2 cellular contexts compared by ENCODE assay signal in the genomic region with DNA sequence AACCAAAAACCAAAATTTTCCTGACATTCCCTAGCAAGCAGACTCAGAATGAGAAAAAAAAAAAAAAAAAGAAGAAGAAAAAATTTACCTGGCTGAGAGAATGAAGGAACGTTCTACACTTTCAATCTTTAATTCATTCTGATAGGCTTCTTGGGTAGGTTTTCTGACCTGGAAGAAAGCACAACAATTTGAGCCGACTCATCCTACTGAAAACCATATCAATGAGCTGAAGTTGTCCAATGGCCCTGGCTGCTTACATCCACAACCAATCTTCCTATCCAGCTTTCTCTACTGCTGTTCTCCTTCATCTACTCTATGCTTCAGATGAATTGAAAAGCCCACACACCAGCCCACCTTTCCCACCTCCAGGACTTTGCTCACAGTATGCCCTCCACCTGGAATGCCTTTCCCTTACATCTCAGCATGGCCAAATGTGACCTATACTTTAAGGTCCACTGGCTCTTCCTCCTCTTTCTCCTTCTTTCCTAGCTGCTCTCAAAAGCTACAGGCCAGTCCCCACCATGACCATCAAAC.
TF ChIP-seq lines count a peak whose summit lies in the region.

No MANE protein-coding gene starts in this region.

TF ChIP-seq in IMR-90, 13 proteins besides CTCF, POLR2A, EP300 and RAD21:
- TF ChIP-seq, protein P1, sequence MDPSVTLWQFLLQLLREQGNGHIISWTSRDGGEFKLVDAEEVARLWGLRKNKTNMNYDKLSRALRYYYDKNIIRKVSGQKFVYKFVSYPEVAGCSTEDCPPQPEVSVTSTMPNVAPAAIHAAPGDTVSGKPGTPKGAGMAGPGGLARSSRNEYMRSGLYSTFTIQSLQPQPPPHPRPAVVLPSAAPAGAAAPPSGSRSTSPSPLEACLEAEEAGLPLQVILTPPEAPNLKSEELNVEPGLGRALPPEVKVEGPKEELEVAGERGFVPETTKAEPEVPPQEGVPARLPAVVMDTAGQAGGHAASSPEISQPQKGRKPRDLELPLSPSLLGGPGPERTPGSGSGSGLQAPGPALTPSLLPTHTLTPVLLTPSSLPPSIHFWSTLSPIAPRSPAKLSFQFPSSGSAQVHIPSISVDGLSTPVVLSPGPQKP (IDR thresholded peaks at IDR 0.05; ENCODE audit: borderline replicate concordance, low read depth, low read length) = no peak
- TF ChIP-seq CEBPB (IDR thresholded peaks at IDR 0.05; ENCODE audit: low read depth, low read length) (no peak), MAFK (IDR thresholded peaks at IDR 0.05; ENCODE audit: low read depth, low read length) (no peak), MAZ (IDR thresholded peaks at IDR 0.05; ENCODE audit: borderline replicate concordance, low read depth, low read length) (no peak), NFE2L2 (IDR thresholded peaks at IDR 0.05; ENCODE audit: low read depth, low read length) (no peak), FOS (IDR thresholded peaks at IDR 0.05; ENCODE audit: low read depth, low read length) (no peak), RFX5 (IDR thresholded peaks at IDR 0.05; ENCODE audit: low read depth, low read length) (no peak), USF2 (IDR thresholded peaks at IDR 0.05; ENCODE audit: low read depth, low read length) (no peak), BHLHE40 (IDR thresholded peaks at IDR 0.05; ENCODE audit: low read depth, low read length) (no peak), CHD1 (IDR thresholded peaks at IDR 0.05; ENCODE audit: low read depth, low read length) (no peak), MXI1 (IDR thresholded peaks at IDR 0.05; ENCODE audit: borderline replicate concordance, low read depth, low read length) (no peak)

TF ChIP-seq in GM12891, 5 proteins besides CTCF, POLR2A, EP300 and RAD21:
- TF ChIP-seq POU2F2 (IDR thresholded peaks at IDR 0.05; ENCODE audit: low read depth, low read length) (no peak), PAX5 (IDR thresholded peaks at IDR 0.05; ENCODE audit: insufficient read depth, low read length, severe bottlenecking) (no peak)
